In genomic region chr9:33329117-33329563, GRCh38 we compare ENCODE assay signal across 10 cellular contexts. TPM values are rescaled to one million over a fixed set of nuclear protein-coding genes. Genes with fewer than 3 reads are reported as not detected.
DNase-seq lines count a peak whose midpoint lies in the region; ATAC-seq and TF ChIP-seq lines count a peak whose summit lies in the region.
"Had no signal": no experiment of that assay in that cellular context is flagged by ENCODE, and none has a peak within 500 bp of the region (broad histone marks: within the 10 kb centered on the region; RNA-seq: fewer than 3 reads in every experiment).

No MANE protein-coding gene starts in this region.

- H3K27me3 ChIP-seq in ovary = no peaks in the 10 kb centered on the region

- no peak for ATAC-seq in stimulated activated naive CD8-positive, alpha-beta T cell treated with anti-CD3 and anti-CD28 coated beads, Interleukin-15, amount 100 ng/mL, for 72 hours
- no peak for ATAC-seq in activated T-cell treated with anti-CD3 and anti-CD28 coated beads, Interleukin-2, amount 50 U/mL, for 72 hours (replicated peaks in 1 of 2)

- peak; percentile 95 for DNase-seq in AG09309 (ENCODE audit: low read depth)
- DNase-seq in NCI-H82 treated with DMSO at 0.1 percent for 48 hours (lab: John Stamatoyannopoulos, UW; ENCODE audit: unreplicated experiment) = peak; percentile 56
- DNase-seq in epithelial cell of prostate (ENCODE audit: low read depth, low spot score) = peak; percentile 99
- DNase-seq in myocyte (ENCODE audit: low read depth) = peak; percentile 84
- DNase-seq in NAMALWA (ENCODE audit: low spot score) = no peak
- DNase-seq in stimulated activated naive CD8-positive, alpha-beta T cell treated with anti-CD3 and anti-CD28 coated beads, Interleukin-15, amount 100 ng/mL, for 72 hours = no peak
- no peak for DNase-seq in ovary
- no peak for DNase-seq in activated T-cell treated with anti-CD3 and anti-CD28 coated beads, Interleukin-2, amount 50 U/mL, for 72 hours
- DNase-seq: DMS153, NCI-H446 had no signal

- WGBS in ovary, 3 donors = 56 to 82% (median 71%) methylated on average over 4 of the region's 4 CpGs

- TF ChIP-seq EP300 in ovary (IDR thresholded peaks at IDR 0.05) = no peak

- TF ChIP-seq CTCF in AG09309 (IDR thresholded peaks at IDR 0.05; ENCODE audit: control insufficient read depth, insufficient read depth, low read depth, low read length, missing control alignments) (no peak), ovary (IDR thresholded peaks at IDR 0.05) (no peak)

- no peaks in the 10 kb centered on the region for H3K36me3 ChIP-seq in ovary

- no peaks in the 10 kb centered on the region for H3K4me1 ChIP-seq in ovary (ENCODE audit: insufficient read depth)

- intact Hi-C loops in ovary (cut with DNase I) = no loop called here

- H3K36me3 Mint-ChIP-seq in activated T-cell treated with anti-CD3 and anti-CD28 coated beads, Interleukin-2, amount 50 U/mL, for 72 hours (ENCODE audit: insufficient read depth in 2 of 2) = peaks cover 10 to 24% of the 10 kb centered on the region in 2 donors

- H3K4me3 ChIP-seq in AG09309 (ENCODE audit: control insufficient read depth, low read depth, low read length) (no peak overlapping the region), ovary (no peak overlapping the region)

- H3K9me3 Mint-ChIP-seq in stimulated activated naive CD8-positive, alpha-beta T cell treated with anti-CD3 and anti-CD28 coated beads, Interleukin-15, amount 100 ng/mL, for 72 hours = no peaks in the 10 kb centered on the region
- no peaks in the 10 kb centered on the region for H3K9me3 Mint-ChIP-seq in activated T-cell treated with anti-CD3 and anti-CD28 coated beads, Interleukin-2, amount 50 U/mL, for 72 hours

- H3K27me3 Mint-ChIP-seq in stimulated activated naive CD8-positive, alpha-beta T cell treated with anti-CD3 and anti-CD28 coated beads, Interleukin-15, amount 100 ng/mL, for 72 hours = no peaks in the 10 kb centered on the region
- H3K27me3 Mint-ChIP-seq in activated T-cell treated with anti-CD3 and anti-CD28 coated beads, Interleukin-2, amount 50 U/mL, for 72 hours (ENCODE audit: low read depth) = no peaks in the 10 kb centered on the region

- peak overlapping the region; percentile 93 for H3K27ac ChIP-seq in epithelial cell of prostate
- no peak overlapping the region for H3K27ac ChIP-seq in ovary

- no peak for TF ChIP-seq POLR2A in ovary (IDR thresholded peaks at IDR 0.05)

- H3K4me3 Mint-ChIP-seq in stimulated activated naive CD8-positive, alpha-beta T cell treated with anti-CD3 and anti-CD28 coated beads, Interleukin-15, amount 100 ng/mL, for 72 hours = no peak overlapping the region
- no peak overlapping the region for H3K4me3 Mint-ChIP-seq in activated T-cell treated with anti-CD3 and anti-CD28 coated beads, Interleukin-2, amount 50 U/mL, for 72 hours

- no peak overlapping the region for H3K27ac Mint-ChIP-seq in stimulated activated naive CD8-positive, alpha-beta T cell treated with anti-CD3 and anti-CD28 coated beads, Interleukin-15, amount 100 ng/mL, for 72 hours
- H3K27ac Mint-ChIP-seq in activated T-cell treated with anti-CD3 and anti-CD28 coated beads, Interleukin-2, amount 50 U/mL, for 72 hours = no peak overlapping the region

- no peaks in the 10 kb centered on the region for H3K9me3 ChIP-seq in ovary

- H3K4me1 Mint-ChIP-seq in stimulated activated naive CD8-positive, alpha-beta T cell treated with anti-CD3 and anti-CD28 coated beads, Interleukin-15, amount 100 ng/mL, for 72 hours = no peaks in the 10 kb centered on the region
- no peaks in the 10 kb centered on the region for H3K4me1 Mint-ChIP-seq in activated T-cell treated with anti-CD3 and anti-CD28 coated beads, Interleukin-2, amount 50 U/mL, for 72 hours (ENCODE audit: low read depth)

RNA-seq across cellular contexts. Expression of gene NFX1, which starts 38.8 kb away (rescaled TPM):
- total RNA-seq in myocyte (29.8 and 37.0 TPM in 2 replicates), ovary (10 to 100 TPM; 23.4 to 44.5 (median 34.3) TPM)
- 23.9 TPM for polyA plus RNA-seq in myocyte (2012)
- polyA plus RNA-seq in ovary = 10 to 100 TPM; 18.5 to 38.9 TPM
- total RNA-seq in activated T-cell treated with anti-CD3 and anti-CD28 coated beads, Interleukin-2, amount 50 U/mL, for 72 hours = 10 to 100 TPM; 31.2 to 40.3 TPM

Comparison
In these comparisons a context has a peak if more than half of its experiments do, and no peak if none do; other contexts are left out.
1. DNase-seq: peak in AG09309 (single experiment), NCI-H82 treated with DMSO at 0.1 percent for 48 hours (single experiment), epithelial cell of prostate (single experiment) and myocyte (single experiment); none in NAMALWA (single experiment), stimulated activated naive CD8-positive, alpha-beta T cell treated with anti-CD3 and anti-CD28 coated beads, Interleukin-15, amount 100 ng/mL, for 72 hours (0 of 2), ovary (0 of 5) and activated T-cell treated with anti-CD3 and anti-CD28 coated beads, Interleukin-2, amount 50 U/mL, for 72 hours (0 of 2).